1 cellular context compared by ENCODE assay signal in the genomic region with DNA sequence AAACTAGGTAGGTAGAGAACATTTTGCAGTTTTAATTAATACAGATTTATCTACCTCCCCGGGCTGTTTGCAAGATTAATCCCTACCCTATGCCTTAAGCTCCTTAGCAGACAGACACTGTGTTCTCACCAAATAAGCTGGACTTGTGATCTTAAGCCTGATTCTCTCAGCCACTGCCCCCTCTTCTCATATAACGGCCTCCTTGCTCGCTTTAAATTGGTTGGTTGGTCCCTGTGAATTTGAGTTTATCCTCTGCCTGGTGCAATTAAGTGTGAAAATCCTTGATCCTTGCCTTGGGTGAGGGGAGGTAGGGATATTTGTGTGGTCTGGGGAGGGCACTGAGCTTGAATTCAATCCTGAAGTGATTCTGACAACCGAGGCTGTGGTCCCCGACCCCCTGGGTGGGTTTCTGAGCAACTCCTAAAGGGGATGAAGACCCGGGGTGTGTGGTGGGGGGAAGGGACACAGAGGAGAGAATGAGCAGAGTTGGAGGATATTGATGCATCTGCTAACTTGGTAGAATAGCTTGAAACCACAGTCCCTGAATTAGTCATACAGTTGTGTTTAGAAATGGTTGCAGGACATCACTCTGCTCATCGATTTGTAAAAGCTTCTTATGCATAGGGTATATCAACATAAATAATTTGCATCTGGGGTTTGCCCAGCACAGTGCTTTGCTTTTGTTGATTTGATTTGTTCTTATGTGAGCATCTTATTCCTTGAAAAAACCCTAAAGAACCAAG.
TF ChIP-seq lines count a peak whose summit lies in the region.

No MANE protein-coding gene starts in this region.

TF ChIP-seq in GM12878, 131 proteins besides CTCF, POLR2A, EP300 and RAD21:
- TF ChIP-seq, protein P1, sequence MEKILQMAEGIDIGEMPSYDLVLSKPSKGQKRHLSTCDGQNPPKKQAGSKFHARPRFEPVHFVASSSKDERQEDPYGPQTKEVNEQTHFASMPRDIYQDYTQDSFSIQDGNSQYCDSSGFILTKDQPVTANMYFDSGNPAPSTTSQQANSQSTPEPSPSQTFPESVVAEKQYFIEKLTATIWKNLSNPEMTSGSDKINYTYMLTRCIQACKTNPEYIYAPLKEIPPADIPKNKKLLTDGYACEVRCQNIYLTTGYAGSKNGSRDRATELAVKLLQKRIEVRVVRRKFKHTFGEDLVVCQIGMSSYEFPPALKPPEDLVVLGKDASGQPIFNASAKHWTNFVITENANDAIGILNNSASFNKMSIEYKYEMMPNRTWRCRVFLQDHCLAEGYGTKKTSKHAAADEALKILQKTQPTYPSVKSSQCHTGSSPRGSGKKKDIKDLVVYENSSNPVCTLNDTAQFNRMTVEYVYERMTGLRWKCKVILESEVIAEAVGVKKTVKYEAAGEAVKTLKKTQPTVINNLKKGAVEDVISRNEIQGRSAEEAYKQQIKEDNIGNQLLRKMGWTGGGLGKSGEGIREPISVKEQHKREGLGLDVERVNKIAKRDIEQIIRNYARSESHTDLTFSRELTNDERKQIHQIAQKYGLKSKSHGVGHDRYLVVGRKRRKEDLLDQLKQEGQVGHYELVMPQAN (conservative IDR thresholded peaks at IDR 0.05) = no peak
- TF ChIP-seq SPI1 (IDR thresholded peaks at IDR 0.05; ENCODE audit: borderline replicate concordance, insufficient read depth, low read depth, low read length) (no peak), SIX5 (IDR thresholded peaks at IDR 0.05; ENCODE audit: low read depth, low read length, severe bottlenecking) (no peak)
TF ChIP-seq in GM12878: peak in this region for 0.
